Comparison of ENCODE assay signal across 8 cellular contexts in genomic region chr12:6752931-6753771, GRCh38. TPM values are rescaled to one million over a fixed set of nuclear protein-coding genes. Genes with fewer than 3 reads are reported as not detected.
DNase-seq lines count a peak whose midpoint lies in the region; ATAC-seq lines count a peak whose summit lies in the region.

MLF2 (minus strand) TSS chr12:6753141; CDS start chr12:6752334, 807 bp downstream.

- no peaks in the 10 kb centered on the region for H3K27me3 Mint-ChIP-seq in activated CD4-positive, alpha-beta T cell treated with anti-CD3 and anti-CD28 coated beads, Interleukin-2, amount 10 ng/mL, durations not matched to agents 7 days and 5 days

- peak; percentile 83 for ATAC-seq in GM19328 (IDR thresholded peaks at IDR 0.05; ENCODE audit: unreplicated experiment)
- ATAC-seq in HG03520 (IDR thresholded peaks at IDR 0.05; ENCODE audit: unreplicated experiment): peak; percentile 90

- no peaks in the 10 kb centered on the region for H3K9me3 ChIP-seq in BLaER1 treated with 17β-estradiol and CSF1 and Interleukin-3, amounts not matched to agents 10 nM and 100 nM (replicated peaks in 1 of 11)

- CTCF ChIA-PET in activated CD4-positive, alpha-beta T cell treated with anti-CD3 and anti-CD28 coated beads, Interleukin-2, amount 10 ng/mL, durations not matched to agents 7 days and 5 days (lab: Charles Lee): interaction anchor here (0.6 to 4.8 kb wide), 41 partner anchors 9 to 1241 kb away, joined by 3 to 77 read pairs (median 6); partner anchors contain the start of genes CD4, COPS7A, GPR162 and LAG3

- H3K4me3 Mint-ChIP-seq in activated CD4-positive, alpha-beta T cell treated with anti-CD3 and anti-CD28 coated beads, Interleukin-2, amount 10 ng/mL, durations not matched to agents 7 days and 5 days: peak within 1 kb of the TSS; percentile 89

- H3K4me1 Mint-ChIP-seq in activated CD4-positive, alpha-beta T cell treated with anti-CD3 and anti-CD28 coated beads, Interleukin-2, amount 10 ng/mL, durations not matched to agents 7 days and 5 days: peaks cover 29% of the 10 kb centered on the region

- peaks cover 37 to 40% (median 38%) of the 10 kb centered on the region in 11 experiments for H3K36me3 ChIP-seq in BLaER1 treated with 17β-estradiol and CSF1 and Interleukin-3, amounts not matched to agents 10 nM and 100 nM

- POLR2A ChIA-PET in activated CD4-positive, alpha-beta T cell treated with anti-CD3 and anti-CD28 coated beads, Interleukin-2, amount 10 ng/mL, durations not matched to agents 7 days and 5 days (lab: Charles Lee): interaction anchor here (0.7 to 2.1 kb wide), 3 partner anchors 36 to 99 kb away, joined by 3 to 5 read pairs (median 5); partner anchors contain the start of genes CD4 and USP5

- H3K27ac Mint-ChIP-seq in activated CD4-positive, alpha-beta T cell treated with anti-CD3 and anti-CD28 coated beads, Interleukin-2, amount 10 ng/mL, durations not matched to agents 7 days and 5 days: peak within 1 kb of the TSS; percentile 98

- no peaks in the 10 kb centered on the region; a peak in 1 of 22 replicates for H3K27me3 ChIP-seq in BLaER1 treated with 17β-estradiol and CSF1 and Interleukin-3, amounts not matched to agents 10 nM and 100 nM

- H3K27ac ChIP-seq in BLaER1 treated with 17β-estradiol and CSF1 and Interleukin-3, amounts not matched to agents 10 nM and 100 nM: peak within 1 kb of the TSS; percentile 84 to 97 (median 92)

- peaks cover 21% of the 10 kb centered on the region for H3K36me3 Mint-ChIP-seq in activated CD4-positive, alpha-beta T cell treated with anti-CD3 and anti-CD28 coated beads, Interleukin-2, amount 10 ng/mL, durations not matched to agents 7 days and 5 days (ENCODE audit: low read depth)

- DNase-seq in NCI-H69 (lab: John Stamatoyannopoulos, UW) (peak; percentile 99), cortex of kidney (lab: John Stamatoyannopoulos, UW) (peak; percentile 94), left kidney (ENCODE audit: low read depth, low spot score) (peak; percentile 99)
- DNase-seq in activated CD4-positive, alpha-beta T cell treated with anti-CD3 and anti-CD28 coated beads, Interleukin-2, amount 10 ng/mL, durations not matched to agents 7 days and 5 days: peak; percentile 98
- peak; percentile 98 to 99 for DNase-seq in stimulated activated CD4-positive, alpha-beta T cell treated with anti-CD3 and anti-CD28 coated beads, Interleukin-2, amount 100 ng/mL, for 24 hours

- H3K4me2 ChIP-seq in BLaER1 treated with 17β-estradiol and CSF1 and Interleukin-3, amounts not matched to agents 10 nM and 100 nM: peak within 1 kb of the TSS; percentile 84 to 99 (median 95)

- peaks cover 33 to 54% (median 43%) of the 10 kb centered on the region in 10 experiments for H3K4me1 ChIP-seq in BLaER1 treated with 17β-estradiol and CSF1 and Interleukin-3, amounts not matched to agents 10 nM and 100 nM

- peak within 1 kb of the TSS; percentile 92 to 97 (median 94) for H3K9ac ChIP-seq in BLaER1 treated with 17β-estradiol and CSF1 and Interleukin-3, amounts not matched to agents 10 nM and 100 nM

- peak within 1 kb of the TSS; percentile 82 to 93 (median 88) for H3K4me3 ChIP-seq in BLaER1 treated with 17β-estradiol and CSF1 and Interleukin-3, amounts not matched to agents 10 nM and 100 nM

- H4K20me1 ChIP-seq in BLaER1 treated with 17β-estradiol and CSF1 and Interleukin-3, amounts not matched to agents 10 nM and 100 nM: peaks cover 0 to 36% (median 11%) of the 10 kb centered on the region in 11 experiments; a peak in 12 of 22 replicates

- H3K9me3 Mint-ChIP-seq in activated CD4-positive, alpha-beta T cell treated with anti-CD3 and anti-CD28 coated beads, Interleukin-2, amount 10 ng/mL, durations not matched to agents 7 days and 5 days: no peaks in the 10 kb centered on the region

RNA-seq across cellular contexts. Expression of gene MLF2, which starts in this region (rescaled TPM):
- 10 to 100 TPM; 90.7 to 95.4 TPM for total RNA-seq in activated CD4-positive, alpha-beta T cell treated with anti-CD3 and anti-CD28 coated beads, Interleukin-2, amount 10 ng/mL, durations not matched to agents 7 days and 5 days

Comparison
In these comparisons a context has a peak if more than half of its experiments do, and no peak if none do; other contexts are left out.
1. Peak in every context shown above with its lines: DNase-seq, ATAC-seq, H3K4me3 ChIP-seq and H3K27ac ChIP-seq.